In the genomic region with DNA sequence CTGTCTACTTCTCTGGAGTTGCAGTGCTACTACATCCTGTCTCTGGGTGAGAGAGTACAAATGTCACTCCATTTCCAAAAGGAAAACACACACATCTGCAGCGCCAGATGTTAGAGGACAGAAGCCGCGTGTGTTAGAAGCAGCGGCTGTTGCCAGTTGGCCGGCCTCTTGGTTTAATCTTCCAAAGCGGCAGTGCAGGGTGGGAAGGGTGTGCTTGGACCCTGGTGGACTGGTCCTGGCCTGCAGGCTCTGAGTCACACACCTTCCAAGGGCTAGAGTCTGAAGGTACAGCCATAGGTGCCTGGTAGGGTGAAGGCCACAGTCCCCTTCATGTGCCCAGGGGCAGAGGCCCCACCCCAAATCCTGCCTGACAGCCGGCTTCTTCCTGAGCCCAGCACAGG, we compare ENCODE assay signal across 13 cellular contexts.
"Had no signal": no experiment of that assay in that cellular context is flagged by ENCODE, and none has a peak within 500 bp of the region (broad histone marks: within the 10 kb centered on the region; RNA-seq: fewer than 3 reads in every experiment).

No MANE protein-coding gene starts in this region.

- H3K9me3 ChIP-seq: adrenal gland, psoas muscle had no signal

- H3K36me3 ChIP-seq: adrenal gland had no signal

- H3K27ac ChIP-seq: adrenal gland, psoas muscle had no signal

- H3K4me3 ChIP-seq: adrenal gland, psoas muscle had no signal

- ATAC-seq: activated CD4-positive, alpha-beta T cell treated with anti-CD3 and anti-CD28 coated beads for 36 hours; activated naive CD4-positive, alpha-beta T cell treated with anti-CD3 and anti-CD28 coated beads, Interleukin-2, amount 50 U/mL, for 72 hours; esophagus mucosa; psoas muscle; WTC11 had no signal

- H3K27me3 ChIP-seq: adrenal gland had no signal

- DNase-seq: activated CD4-positive, alpha-beta T cell treated with anti-CD3 and anti-CD28 coated beads for 36 hours; activated CD4-positive, alpha-beta T cell treated with anti-CD3 and anti-CD28 coated beads, Interleukin-2, amount 50 U/mL, for 48 hours; activated gamma-delta T cell; adrenal gland; effector CD8-positive, alpha-beta T cell; mammary epithelial cell; midbrain; stimulated activated naive CD4-positive, alpha-beta T cell; T-helper 2 cell had no signal

- H3K4me1 ChIP-seq: adrenal gland, psoas muscle had no signal
